16 cellular contexts compared by ENCODE assay signal in genomic region chr1:22975694-22976093, GRCh38. TPM values are rescaled to one million over a fixed set of nuclear protein-coding genes. Genes with fewer than 3 reads are reported as not detected.
DNase-seq lines count a peak whose midpoint lies in the region; ATAC-seq, FAIRE-seq and TF ChIP-seq lines count a peak whose summit lies in the region.
"Had no signal": no experiment of that assay in that cellular context is flagged by ENCODE, and none has a peak within 500 bp of the region (broad histone marks: within the 10 kb centered on the region; RNA-seq: fewer than 3 reads in every experiment).

No MANE protein-coding gene starts in this region.

- H3K36me3 Mint-ChIP-seq in Caco-2 (ENCODE audit: insufficient read depth, unreplicated experiment): no peaks in the 10 kb centered on the region
- H3K36me3 Mint-ChIP-seq in activated CD8-positive, alpha-beta T cell treated with anti-CD3 and anti-CD28 coated beads, Interleukin-2, amount 10 ng/mL, durations not matched to agents 7 days and 5 days (ENCODE audit: low read depth): no peaks in the 10 kb centered on the region
- H3K36me3 Mint-ChIP-seq: activated CD4-positive, alpha-beta memory T cell treated with anti-CD3 and anti-CD28 coated beads for 36 hours; activated naive CD4-positive, alpha-beta T cell treated with anti-CD3 and anti-CD28 coated beads, Interleukin-2, amount 50 U/mL, for 72 hours; brain had no signal

- POLR2A ChIA-PET in A549 (lab: Yijun Ruan, JAX): no interaction called here
- POLR2A ChIA-PET in K562 (lab: Yijun Ruan, JAX): interaction anchor here (0.6 to 1.1 kb wide), 2 partner anchors 13 to 209 kb away, joined by 4 read pairs; no protein-coding TSS in a partner anchor
- POLR2A ChIA-PET in Caco-2 (lab: Charles Lee): no interaction called here
- POLR2A ChIA-PET in activated CD8-positive, alpha-beta T cell treated with anti-CD3 and anti-CD28 coated beads, Interleukin-2, amount 10 ng/mL, durations not matched to agents 7 days and 5 days (lab: Charles Lee): no interaction called here

- H3K27me3 ChIP-seq in K562 (ENCODE audit: control insufficient read depth in 2 of 2, insufficient read depth in 2 of 2, low read length in 2 of 2) (peaks cover 8 to 20% of the 10 kb centered on the region in 2 experiments), Caco-2 (replicated peaks; ENCODE audit: control insufficient read depth, insufficient read depth, low read length) (no peaks in the 10 kb centered on the region)
- H3K27me3 ChIP-seq: sigmoid colon had no signal

- H3K4me1 ChIP-seq in A549: peaks cover 34% of the 10 kb centered on the region
- H3K4me1 ChIP-seq in K562 (replicated peaks in 1 of 2; ENCODE audit: control insufficient read depth in 2 of 2, insufficient read depth in 2 of 2, low read length in 2 of 2): peaks cover 0 to 4% of the 10 kb centered on the region in 2 experiments; a peak in 2 of 5 replicates
- no peaks in the 10 kb centered on the region for H3K4me1 ChIP-seq in Caco-2
- H3K4me1 ChIP-seq: sigmoid colon had no signal

- H3K9me3 ChIP-seq in A549: no peaks in the 10 kb centered on the region
- no peaks in the 10 kb centered on the region for H3K9me3 ChIP-seq in K562 (replicated peaks; ENCODE audit: control insufficient read depth, insufficient read depth, low read depth, low read length)
- H3K9me3 ChIP-seq in Caco-2: no peaks in the 10 kb centered on the region
- H3K9me3 ChIP-seq: sigmoid colon had no signal

- no TSS peak for BruUV-seq in K562 (replicated peaks; lab: Mats Ljungman, UMichigan)
- BruUV-seq in Caco-2 (replicated peaks; lab: Mats Ljungman, UMichigan): no TSS peak

- no peak overlapping the region for H3K4me3 Mint-ChIP-seq in Caco-2 (ENCODE audit: unreplicated experiment)
- no peak overlapping the region for H3K4me3 Mint-ChIP-seq in activated CD8-positive, alpha-beta T cell treated with anti-CD3 and anti-CD28 coated beads, Interleukin-2, amount 10 ng/mL, durations not matched to agents 7 days and 5 days
- H3K4me3 Mint-ChIP-seq: activated CD4-positive, alpha-beta memory T cell treated with anti-CD3 and anti-CD28 coated beads for 36 hours; brain; CD4-positive, alpha-beta T cell had no signal

- no peaks in the 10 kb centered on the region for H3K79me2 ChIP-seq in K562 (ENCODE audit: control insufficient read depth, insufficient read depth, low read length)

- TF ChIP-seq EP300 in A549 (IDR thresholded peaks at IDR 0.05) (no peak), K562 (IDR thresholded peaks at IDR 0.05; ENCODE audit: low read length) (no peak)

- peak overlapping the region; percentile 56 for H3K4me2 ChIP-seq in A549
- H3K4me2 ChIP-seq in K562 (ENCODE audit: insufficient read depth, low read length): peak overlapping the region; percentile 69

- no peaks in the 10 kb centered on the region for H4K20me1 ChIP-seq in K562 (replicated peaks; ENCODE audit: control insufficient read depth, insufficient read depth, low read length)

- H3K9me1 ChIP-seq in K562 (ENCODE audit: control insufficient read depth, insufficient read depth, low read length): peaks cover 4% of the 10 kb centered on the region

- no peak for TF ChIP-seq POLR2A in A549 (IDR thresholded peaks at IDR 0.05; ENCODE audit: low read length)
- no peak for TF ChIP-seq POLR2A in K562 (conservative IDR thresholded peaks at IDR 0.05)

- intact Hi-C loops in K562 (cut with micrococcal nuclease): loop anchor here (1.0 to 10.0 kb wide), 5 partner anchors 107 to 559 kb away; partner anchors contain the start of gene E2F2
- intact Hi-C loops in Caco-2 (cut with micrococcal nuclease; ENCODE audit: unreplicated experiment): loop anchor here (1.0 to 5.0 kb wide), 2 partner anchors 112 to 209 kb away; no protein-coding TSS in a partner anchor

- no peak overlapping the region for H3K4me3 ChIP-seq in A549
- H3K4me3 ChIP-seq in K562: no peak overlapping the region
- no peak overlapping the region for H3K4me3 ChIP-seq in Caco-2 (ENCODE audit: low read depth, low read length)
- H3K4me3 ChIP-seq: sigmoid colon had no signal

- TF ChIP-seq RAD21 in A549 (conservative IDR thresholded peaks at IDR 0.05 in 1 of 2, IDR thresholded peaks at IDR 0.05 in 1 of 2): no peak
- TF ChIP-seq RAD21 in K562 (CRISPR knock-in tag; conservative IDR thresholded peaks at IDR 0.05 in 1 of 2, IDR thresholded peaks at IDR 0.05 in 1 of 2): no peak

- H3K27ac ChIP-seq in A549 (peak overlapping the region; percentile 63 to 85; a peak in 5 of 6 replicates), K562 (ENCODE audit: extremely low read depth, low read depth, low read length) (no peak overlapping the region)
- H3K27ac ChIP-seq: sigmoid colon had no signal

- ATAC-seq in A549 (no peak), K562 (no peak)
- no peak for ATAC-seq in activated CD8-positive, alpha-beta T cell treated with anti-CD3 and anti-CD28 coated beads, Interleukin-2, amount 10 ng/mL, durations not matched to agents 7 days and 5 days

- no peak overlapping the region for H3K27ac Mint-ChIP-seq in Caco-2 (ENCODE audit: unreplicated experiment)
- H3K27ac Mint-ChIP-seq in activated CD8-positive, alpha-beta T cell treated with anti-CD3 and anti-CD28 coated beads, Interleukin-2, amount 10 ng/mL, durations not matched to agents 7 days and 5 days: no peak overlapping the region
- H3K27ac Mint-ChIP-seq: activated CD4-positive, alpha-beta memory T cell treated with anti-CD3 and anti-CD28 coated beads for 36 hours; activated naive CD4-positive, alpha-beta T cell treated with anti-CD3 and anti-CD28 coated beads, Interleukin-2, amount 50 U/mL, for 72 hours; CD4-positive, alpha-beta T cell had no signal

- in situ Hi-C loops in K562 (cut with MboI): loop anchor here (5.0 to 10.0 kb wide), 4 partner anchors 119 to 559 kb away; partner anchors contain the start of gene E2F2

- H3K4me1 Mint-ChIP-seq in Caco-2 (ENCODE audit: low read depth, unreplicated experiment): peaks cover 8% of the 10 kb centered on the region
- no peaks in the 10 kb centered on the region for H3K4me1 Mint-ChIP-seq in activated CD8-positive, alpha-beta T cell treated with anti-CD3 and anti-CD28 coated beads, Interleukin-2, amount 10 ng/mL, durations not matched to agents 7 days and 5 days (ENCODE audit: low read depth)

- peak overlapping the region; percentile 94 for H2AFZ ChIP-seq in K562 (ENCODE audit: low read depth, low read length)

- 72% methylated on average over 3 of the region's 3 CpGs for WGBS in A549 (ENCODE audit: missing lambda C conversion rate)
- 7% methylated on average over 3 of the region's 3 CpGs for WGBS in K562 (ENCODE audit: insufficient coverage, low coverage, missing lambda C conversion rate)

- H3K9ac ChIP-seq in K562 (ENCODE audit: insufficient read depth in 1 of 2, low read depth in 2 of 2, low read length in 2 of 2): no peak overlapping the region

- H3K9me3 Mint-ChIP-seq in Caco-2 (ENCODE audit: unreplicated experiment): no peaks in the 10 kb centered on the region
- H3K9me3 Mint-ChIP-seq in activated CD8-positive, alpha-beta T cell treated with anti-CD3 and anti-CD28 coated beads, Interleukin-2, amount 10 ng/mL, durations not matched to agents 7 days and 5 days (ENCODE audit: insufficient read depth): no peaks in the 10 kb centered on the region
- H3K9me3 Mint-ChIP-seq: activated CD4-positive, alpha-beta memory T cell treated with anti-CD3 and anti-CD28 coated beads for 36 hours; activated naive CD4-positive, alpha-beta T cell treated with anti-CD3 and anti-CD28 coated beads, Interleukin-2, amount 50 U/mL, for 72 hours; CD4-positive, alpha-beta T cell had no signal

- CTCF ChIA-PET in A549 (lab: Yijun Ruan, JAX): interaction anchor here (0.5 to 4.6 kb wide), 13 partner anchors 12 to 617 kb away, joined by 3 to 22 read pairs (median 3); no protein-coding TSS in a partner anchor
- CTCF ChIA-PET in K562 (lab: Yijun Ruan, JAX; ENCODE audit: low intra/inter-chr PET ratio): interaction anchor here (0.6 to 3.1 kb wide), 5 partner anchors 71 to 768 kb away, joined by 3 to 55 read pairs (median 7); no protein-coding TSS in a partner anchor
- CTCF ChIA-PET in Caco-2 (lab: Charles Lee): no interaction called here
- CTCF ChIA-PET in activated CD8-positive, alpha-beta T cell treated with anti-CD3 and anti-CD28 coated beads, Interleukin-2, amount 10 ng/mL, durations not matched to agents 7 days and 5 days (lab: Charles Lee): interaction anchor here (5.4 kb wide), 1 partner anchor 208 kb away, joined by 25 read pairs; no protein-coding TSS in a partner anchor

- H3K36me3 ChIP-seq in K562 (ENCODE audit: control insufficient read depth, insufficient read depth, low read length): no peaks in the 10 kb centered on the region
- no peaks in the 10 kb centered on the region for H3K36me3 ChIP-seq in Caco-2 (ENCODE audit: control insufficient read depth, insufficient read depth, low read length)
- H3K36me3 ChIP-seq: sigmoid colon had no signal

- TF ChIP-seq CTCF in A549 (IDR thresholded peaks at IDR 0.05) (no peak), K562 (IDR thresholded peaks at IDR 0.05 in 2 of 3, conservative IDR thresholded peaks at IDR 0.05 in 1 of 3; ENCODE audit: insufficient read depth in 2 of 3, low read depth in 1 of 3, low read length in 3 of 3) (no peak), Caco-2 (IDR thresholded peaks at IDR 0.05; ENCODE audit: insufficient read depth in 1 of 2, low read depth in 1 of 2, low read length in 1 of 2, severe bottlenecking in 1 of 2, unreplicated experiment in 1 of 2) (no peak)

- peaks cover 5% of the 10 kb centered on the region for H3K27me3 Mint-ChIP-seq in Caco-2 (ENCODE audit: insufficient read depth, unreplicated experiment)
- H3K27me3 Mint-ChIP-seq in activated CD8-positive, alpha-beta T cell treated with anti-CD3 and anti-CD28 coated beads, Interleukin-2, amount 10 ng/mL, durations not matched to agents 7 days and 5 days (ENCODE audit: low read depth): peaks cover 23% of the 10 kb centered on the region

- FAIRE-seq in A549 (lab: Jason Lieb, UNC) (no peak), K562 (lab: Jason Lieb, UNC) (no peak)

- DNase-seq in A549 (ENCODE audit: low read depth in 1 of 2, low spot score in 1 of 2): no peak
- peak; percentile 48 for DNase-seq in HT1080 (ENCODE audit: low read depth)
- DNase-seq in K562 (ENCODE audit: extremely low read depth in 1 of 4, low spot score in 3 of 4): no peak
- DNase-seq in glomerular endothelial cell (ENCODE audit: extremely low read depth, low read depth, low spot score): peak; percentile 16
- no peak for DNase-seq in Caco-2
- no peak for DNase-seq in effector CD4-positive, alpha-beta T cell
- no peak for DNase-seq in A172 (ENCODE audit: low spot score)
- DNase-seq in activated CD8-positive, alpha-beta T cell treated with anti-CD3 and anti-CD28 coated beads, Interleukin-2, amount 10 ng/mL, durations not matched to agents 7 days and 5 days: no peak

RNA-seq across cellular contexts. Expression of gene LACTBL1, which starts 3.0 kb away (rescaled TPM):
- not detected in 2 replicates for polyA plus RNA-seq in A549 (2011; rRNA removed)
- polyA plus RNA-seq in A549 (2012; cell fraction: cytosol; rRNA removed): not detected in 2 replicates
- not detected in 2 replicates for polyA plus RNA-seq in A549 (2012; cell fraction: nucleus; rRNA removed)
- polyA plus RNA-seq in A549 (2017; fragmentation: RNase III; extraction: RNeasy Plus Mini Kit Qiagen cat#74134 plus additional on column Dnase treatment): not detected in 3 replicates
- polyA minus RNA-seq in A549 (2011; rRNA and poly(A)+ RNA removed): not detected in 2 replicates
- total RNA-seq in HT1080 (2014; rRNA removed; shearing (Covaris generic)): not detected in 2 replicates
- not detected in 2 replicates for polyA plus RNA-seq in HT1080 (2015; cell fraction: cytosol; rRNA removed)
- not detected in 2 replicates for polyA plus RNA-seq in HT1080 (2015; cell fraction: nucleus; rRNA removed)
- not detected in 2 replicates for total RNA-seq in K562 (2011; cell fraction: chromatin; rRNA removed; ENCODE audit: low replicate concordance)
- not detected in 2 replicates for total RNA-seq in K562 (2011; cell fraction: nucleolus; rRNA removed)
- total RNA-seq in K562 (2011; cell fraction: nucleoplasm; rRNA removed): not detected in 2 replicates
- not detected in 2 replicates for total RNA-seq in K562 (2014; rRNA removed)
- total RNA-seq in K562 (2014; rRNA removed; fragmentation: Illumina TruSeq; extraction: Trizol): not detected in 2 replicates
- not detected in 2 replicates for total RNA-seq in K562 (2015; rRNA removed; fragmentation: Illumina TruSeq; extraction: Trizol)
- not detected in 2 replicates for total RNA-seq in K562 (2021)
- not detected in 2 replicates for polyA plus RNA-seq in K562 (2011; rRNA removed)
- polyA plus RNA-seq in K562 (2011; cell fraction: cytosol; rRNA removed): not detected in 2 replicates
- not detected in 2 replicates for polyA plus RNA-seq in K562 (2011; cell fraction: nucleus; rRNA removed)
- polyA plus RNA-seq in K562 (2012): not detected in 2 replicates
- polyA plus RNA-seq in K562 (2014; fragmentation: Illumina TruSeq; extraction: Trizol): not detected in 2 replicates
- polyA plus RNA-seq in K562 (2014; fragmentation: Nextera tagmentation; extraction: Ambion mirVana): not detected
- polyA plus RNA-seq in K562 (2014; rRNA removed): not detected in 2 replicates
- not detected in 2 replicates for polyA minus RNA-seq in K562 (2011; rRNA and poly(A)+ RNA removed)
- polyA minus RNA-seq in K562 (2011; cell fraction: cytosol; rRNA and poly(A)+ RNA removed): not detected in 2 replicates
- not detected in 2 replicates for polyA minus RNA-seq in K562 (2011; cell fraction: nucleus; rRNA and poly(A)+ RNA removed)
- not detected in 2 replicates for total RNA-seq in glomerular endothelial cell
- total RNA-seq in Caco-2 (2022): not detected in 2 replicates
- not detected in 2 replicates for total RNA-seq in A172 (2014; rRNA removed; shearing (Covaris generic))
- not detected for total RNA-seq in activated CD8-positive, alpha-beta T cell treated with anti-CD3 and anti-CD28 coated beads, Interleukin-2, amount 10 ng/mL, durations not matched to agents 7 days and 5 days
- total RNA-seq: activated CD4-positive, alpha-beta memory T cell treated with anti-CD3 and anti-CD28 coated beads for 36 hours; activated naive CD4-positive, alpha-beta T cell treated with anti-CD3 and anti-CD28 coated beads, Interleukin-2, amount 50 U/mL, for 72 hours; CD4-positive, alpha-beta T cell; fibroblast of lung; omental fat pad; sigmoid colon had no signal
- polyA plus RNA-seq: fibroblast of lung, sigmoid colon had no signal

RNA-seq across cellular contexts. Expression of gene TEX46, which starts 40.0 kb away (rescaled TPM):
- polyA plus RNA-seq in A549 (2011; rRNA removed): not detected in 2 replicates
- not detected in 2 replicates for polyA plus RNA-seq in A549 (2012; cell fraction: cytosol; rRNA removed)
- polyA plus RNA-seq in A549 (2012; cell fraction: nucleus; rRNA removed): not detected in 2 replicates
- polyA plus RNA-seq in A549 (2017; fragmentation: RNase III; extraction: RNeasy Plus Mini Kit Qiagen cat#74134 plus additional on column Dnase treatment): not detected in 3 replicates
- polyA minus RNA-seq in A549 (2011; rRNA and poly(A)+ RNA removed): not detected in 2 replicates
- total RNA-seq in HT1080 (2014; rRNA removed; shearing (Covaris generic)): not detected in 2 replicates
- not detected in 2 replicates for polyA plus RNA-seq in HT1080 (2015; cell fraction: cytosol; rRNA removed)
- not detected in 2 replicates for polyA plus RNA-seq in HT1080 (2015; cell fraction: nucleus; rRNA removed)
- total RNA-seq in K562 (2011; cell fraction: chromatin; rRNA removed; ENCODE audit: low replicate concordance): not detected in 2 replicates
- total RNA-seq in K562 (2011; cell fraction: nucleolus; rRNA removed): not detected in 2 replicates
- total RNA-seq in K562 (2011; cell fraction: nucleoplasm; rRNA removed): not detected in 2 replicates
- not detected in 2 replicates for total RNA-seq in K562 (2014; rRNA removed)
- not detected in 2 replicates for total RNA-seq in K562 (2014; rRNA removed; fragmentation: Illumina TruSeq; extraction: Trizol)
- not detected in 2 replicates for total RNA-seq in K562 (2015; rRNA removed; fragmentation: Illumina TruSeq; extraction: Trizol)
- total RNA-seq in K562 (2021): 0.54 and 0.64 TPM in 2 replicates
- not detected in 2 replicates for polyA plus RNA-seq in K562 (2011; rRNA removed)
- not detected in 2 replicates for polyA plus RNA-seq in K562 (2011; cell fraction: cytosol; rRNA removed)
- 0.34 and 0.36 TPM in 2 replicates for polyA plus RNA-seq in K562 (2011; cell fraction: nucleus; rRNA removed)
- 0.18 TPM in 1 of 2 replicates, not detected in the other for polyA plus RNA-seq in K562 (2012)
- 0.42 TPM in 1 of 2 replicates, not detected in the other for polyA plus RNA-seq in K562 (2014; fragmentation: Illumina TruSeq; extraction: Trizol)
- polyA plus RNA-seq in K562 (2014; fragmentation: Nextera tagmentation; extraction: Ambion mirVana): not detected
- polyA plus RNA-seq in K562 (2014; rRNA removed): 0.54 TPM in 1 of 2 replicates, not detected in the other
- not detected in 2 replicates for polyA minus RNA-seq in K562 (2011; rRNA and poly(A)+ RNA removed)
- polyA minus RNA-seq in K562 (2011; cell fraction: cytosol; rRNA and poly(A)+ RNA removed): not detected in 2 replicates
- not detected in 2 replicates for polyA minus RNA-seq in K562 (2011; cell fraction: nucleus; rRNA and poly(A)+ RNA removed)
- total RNA-seq in glomerular endothelial cell: not detected in 2 replicates
- 0.68 TPM in 1 of 2 replicates, not detected in the other for total RNA-seq in Caco-2 (2022)
- total RNA-seq in A172 (2014; rRNA removed; shearing (Covaris generic)): not detected in 2 replicates
- not detected for total RNA-seq in activated CD8-positive, alpha-beta T cell treated with anti-CD3 and anti-CD28 coated beads, Interleukin-2, amount 10 ng/mL, durations not matched to agents 7 days and 5 days
- total RNA-seq: A673; activated CD4-positive, alpha-beta memory T cell treated with anti-CD3 and anti-CD28 coated beads for 36 hours; activated naive CD4-positive, alpha-beta T cell treated with anti-CD3 and anti-CD28 coated beads, Interleukin-2, amount 50 U/mL, for 72 hours; CD4-positive, alpha-beta T cell; omental fat pad; sigmoid colon had no signal
- polyA plus RNA-seq: fibroblast of lung, sigmoid colon had no signal

RNA-seq across cellular contexts. Expression of gene KDM1A, which starts 43.6 kb away (rescaled TPM):
- polyA plus RNA-seq in A549 (2011; rRNA removed) (71.8 and 80.3 TPM in 2 replicates), A549 (2017; fragmentation: RNase III; extraction: RNeasy Plus Mini Kit Qiagen cat#74134 plus additional on column Dnase treatment) (63.7 to 67.6 TPM (median 66.4 TPM) in 3 replicates), K562 (2011; rRNA removed) (176 and 177 TPM in 2 replicates), K562 (2014; fragmentation: Illumina TruSeq; extraction: Trizol) (143 and 168 TPM in 2 replicates), K562 (2014; fragmentation: Nextera tagmentation; extraction: Ambion mirVana) (10 to 100 TPM; 59.2 to 70.3 TPM), K562 (2014; rRNA removed) (135 and 142 TPM in 2 replicates)
- 58.9 and 65.8 TPM in 2 replicates for polyA plus RNA-seq in A549 (2012; cell fraction: cytosol; rRNA removed)
- polyA plus RNA-seq in A549 (2012; cell fraction: nucleus; rRNA removed): 58.4 and 107 TPM in 2 replicates
- 81.8 and 87.9 TPM in 2 replicates for polyA minus RNA-seq in A549 (2011; rRNA and poly(A)+ RNA removed)
- total RNA-seq in HT1080 (2014; rRNA removed; shearing (Covaris generic)): 141 and 145 TPM in 2 replicates
- polyA plus RNA-seq in HT1080 (2015; cell fraction: cytosol; rRNA removed): 85.1 and 94.6 TPM in 2 replicates
- 116 and 125 TPM in 2 replicates for polyA plus RNA-seq in HT1080 (2015; cell fraction: nucleus; rRNA removed)
- 68.0 and 108 TPM in 2 replicates for total RNA-seq in K562 (2011; cell fraction: chromatin; rRNA removed; ENCODE audit: low replicate concordance)
- 38.5 and 47.0 TPM in 2 replicates for total RNA-seq in K562 (2011; cell fraction: nucleolus; rRNA removed)
- 63.6 and 75.3 TPM in 2 replicates for total RNA-seq in K562 (2011; cell fraction: nucleoplasm; rRNA removed)
- total RNA-seq in K562 (2014; rRNA removed) (171 and 175 TPM in 2 replicates), K562 (2014; rRNA removed; fragmentation: Illumina TruSeq; extraction: Trizol) (167 and 168 TPM in 2 replicates), K562 (2015; rRNA removed; fragmentation: Illumina TruSeq; extraction: Trizol) (181 TPM in 2 replicates), K562 (2021) (151 and 165 TPM in 2 replicates), glomerular endothelial cell (83.1 and 87.9 TPM in 2 replicates), Caco-2 (2022) (82.8 and 83.0 TPM in 2 replicates)
- polyA plus RNA-seq in K562 (2011; cell fraction: cytosol; rRNA removed): 140 and 222 TPM in 2 replicates
- 146 and 187 TPM in 2 replicates for polyA plus RNA-seq in K562 (2011; cell fraction: nucleus; rRNA removed)
- polyA plus RNA-seq in K562 (2012): 124 and 130 TPM in 2 replicates
- 275 and 323 TPM in 2 replicates for polyA minus RNA-seq in K562 (2011; rRNA and poly(A)+ RNA removed)
- 90.8 and 98.0 TPM in 2 replicates for polyA minus RNA-seq in K562 (2011; cell fraction: cytosol; rRNA and poly(A)+ RNA removed)
- 34.3 and 63.4 TPM in 2 replicates for polyA minus RNA-seq in K562 (2011; cell fraction: nucleus; rRNA and poly(A)+ RNA removed)
- total RNA-seq in A172 (2014; rRNA removed; shearing (Covaris generic)): 245 and 327 TPM in 2 replicates
- total RNA-seq in activated CD8-positive, alpha-beta T cell treated with anti-CD3 and anti-CD28 coated beads, Interleukin-2, amount 10 ng/mL, durations not matched to agents 7 days and 5 days: 10 to 100 TPM; 53.4 to 54.7 TPM

Comparison
In these comparisons a context has a peak if more than half of its experiments do, and no peak if none do; other contexts are left out.
1. DNase-seq: peak in HT1080 (single experiment) and glomerular endothelial cell (single experiment); none in A549 (0 of 2), K562 (0 of 4), Caco-2 (0 of 2), effector CD4-positive, alpha-beta T cell (single experiment), A172 (single experiment) and activated CD8-positive, alpha-beta T cell treated with anti-CD3 and anti-CD28 coated beads, Interleukin-2, amount 10 ng/mL, durations not matched to agents 7 days and 5 days (single experiment).